23 cellular contexts compared by ENCODE assay signal in the genomic region with DNA sequence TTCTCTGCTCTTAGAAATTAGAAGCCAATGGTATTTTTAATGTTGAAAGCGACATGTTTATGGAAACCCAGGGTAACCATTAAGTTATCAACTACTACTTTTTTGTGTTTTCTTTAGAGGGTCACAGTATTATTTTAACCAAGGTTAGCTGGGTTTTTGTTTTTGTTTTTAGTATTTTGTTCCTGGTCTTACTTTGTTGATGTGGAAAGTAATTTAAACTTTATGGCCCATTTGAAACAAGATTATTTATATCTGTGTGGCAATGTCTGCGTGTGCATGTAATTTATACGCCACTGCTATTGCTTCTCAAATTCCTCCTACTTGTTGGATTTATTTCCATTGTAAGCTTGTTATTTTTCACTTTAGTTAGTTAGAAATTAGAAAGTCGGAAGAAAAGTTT.
DNase-seq lines count a peak whose midpoint lies in the region; ATAC-seq and TF ChIP-seq lines count a peak whose summit lies in the region.
"Had no signal": no experiment of that assay in that cellular context is flagged by ENCODE, and none has a peak within 500 bp of the region (broad histone marks: within the 10 kb centered on the region; RNA-seq: fewer than 3 reads in every experiment).

No MANE protein-coding gene starts in this region.

- H3K36me3 ChIP-seq in GM23248 (ENCODE audit: low read depth) (no peaks in the 10 kb centered on the region), IMR-90 (ENCODE audit: control insufficient read depth, insufficient read depth, low read length) (no peaks in the 10 kb centered on the region), smooth muscle cell (ENCODE audit: low read depth) (no peaks in the 10 kb centered on the region)
- H3K36me3 ChIP-seq: BLaER1 treated with 17β-estradiol and CSF1 and Interleukin-3, amounts not matched to agents 10 nM and 100 nM; HAP-1 had no signal

- H3K56ac ChIP-seq in IMR-90 (ENCODE audit: extremely low read depth, insufficient read depth, low read length): no peak overlapping the region

- H3K9me2 ChIP-seq in GM23248 (ENCODE audit: insufficient read depth): no peaks in the 10 kb centered on the region

- H2BK120ac ChIP-seq in IMR-90 (ENCODE audit: low read depth, low read length): peak overlapping the region; percentile 38; the same call in 1 of the 2 replicates

- BruUV-seq in IMR-90 (replicated peaks; lab: Mats Ljungman, UMichigan): no TSS peak

- H3F3A ChIP-seq in GM23248 (ENCODE audit: insufficient read depth) (peaks cover 9% of the 10 kb centered on the region), smooth muscle cell (ENCODE audit: low read depth) (no peaks in the 10 kb centered on the region)

- TF ChIP-seq POLR2A in IMR-90 (IDR thresholded peaks at IDR 0.05; ENCODE audit: low read depth, low read length): no peak

- CTCF ChIA-PET in IMR-90 (lab: Yijun Ruan, JAX): no interaction called here
- CTCF ChIA-PET in activated CD4-positive, alpha-beta memory T cell treated with anti-CD3 and anti-CD28 coated beads, Interleukin-2, amount 10 ng/mL, durations not matched to agents 7 days and 5 days (lab: Charles Lee): no interaction called here

- no peak overlapping the region for H2BK15ac ChIP-seq in IMR-90 (ENCODE audit: low read depth, low read length)

- H3K4ac ChIP-seq in IMR-90 (ENCODE audit: low read depth, low read length): peak overlapping the region; percentile 34; the same call in 1 of the 2 replicates

- dilution Hi-C loops in IMR-90 (cut with HindIII; ENCODE audit: low sequenced_read_pairs, unreplicated experiment): no loop called here

- H3K9me3 Mint-ChIP-seq in activated naive CD8-positive, alpha-beta T cell treated with anti-CD3 and anti-CD28 coated beads, Interleukin-2, amount 50 U/mL, for 24 hours: no peaks in the 10 kb centered on the region
- no peaks in the 10 kb centered on the region for H3K9me3 Mint-ChIP-seq in activated CD4-positive, alpha-beta memory T cell treated with anti-CD3 and anti-CD28 coated beads, Interleukin-2, amount 10 ng/mL, durations not matched to agents 7 days and 5 days
- H3K9me3 Mint-ChIP-seq in progenitor cell of endocrine pancreas (ENCODE audit: low read depth): no peaks in the 10 kb centered on the region
- H3K9me3 Mint-ChIP-seq: CD4-positive, alpha-beta T cell had no signal

- no peaks in the 10 kb centered on the region for H3K27me3 ChIP-seq in GM23248 (replicated peaks; ENCODE audit: insufficient read depth)
- no peaks in the 10 kb centered on the region for H3K27me3 ChIP-seq in IMR-90 (ENCODE audit: control insufficient read depth, insufficient read depth, low read length)
- no peaks in the 10 kb centered on the region for H3K27me3 ChIP-seq in smooth muscle cell (ENCODE audit: low read depth)
- H3K27me3 ChIP-seq: BLaER1 treated with 17β-estradiol and CSF1 and Interleukin-3, amounts not matched to agents 10 nM and 100 nM had no signal

- no peaks in the 10 kb centered on the region for H3K27me3 Mint-ChIP-seq in activated naive CD8-positive, alpha-beta T cell treated with anti-CD3 and anti-CD28 coated beads, Interleukin-2, amount 50 U/mL, for 24 hours
- no peaks in the 10 kb centered on the region for H3K27me3 Mint-ChIP-seq in activated CD4-positive, alpha-beta memory T cell treated with anti-CD3 and anti-CD28 coated beads, Interleukin-2, amount 10 ng/mL, durations not matched to agents 7 days and 5 days
- no peaks in the 10 kb centered on the region for H3K27me3 Mint-ChIP-seq in progenitor cell of endocrine pancreas
- H3K27me3 Mint-ChIP-seq: CD4-positive, alpha-beta T cell had no signal

- H3K4me3 ChIP-seq in GM23248: no peak overlapping the region
- H3K4me3 ChIP-seq in IMR-90 (ENCODE audit: insufficient read depth, low read depth, low read length): no peak overlapping the region
- H3K4me3 ChIP-seq in fibroblast of villous mesenchyme (ENCODE audit: low read depth, low read length): no peak overlapping the region
- H3K4me3 ChIP-seq in smooth muscle cell: no peak overlapping the region
- H3K4me3 ChIP-seq: BLaER1 treated with 17β-estradiol and CSF1 and Interleukin-3, amounts not matched to agents 10 nM and 100 nM; HAP-1 had no signal

- H3K9me3 ChIP-seq in GM23248 (ENCODE audit: low read depth) (no peaks in the 10 kb centered on the region), IMR-90 (ENCODE audit: control insufficient read depth, insufficient read depth, low read length) (no peaks in the 10 kb centered on the region), smooth muscle cell (replicated peaks; ENCODE audit: low read depth) (no peaks in the 10 kb centered on the region)
- H3K9me3 ChIP-seq: BLaER1 treated with 17β-estradiol and CSF1 and Interleukin-3, amounts not matched to agents 10 nM and 100 nM; HAP-1 had no signal

- H2BK5ac ChIP-seq in IMR-90 (ENCODE audit: low read depth, low read length, poor library complexity, severe bottlenecking): peak overlapping the region; percentile 30

- H3K79me1 ChIP-seq in IMR-90 (ENCODE audit: low read depth in 1 of 2, low read length in 2 of 2): no peaks in the 10 kb centered on the region

- H2AFZ ChIP-seq in GM23248 (peak overlapping the region; percentile 54; the same call in 1 of the 2 replicates), IMR-90 (replicated peaks; ENCODE audit: low read length, poor library complexity) (no peak overlapping the region), smooth muscle cell (ENCODE audit: low read depth) (peak overlapping the region; percentile 10)

- H2AK5ac ChIP-seq in IMR-90 (ENCODE audit: low read depth, low read length): no peak overlapping the region

- no peak overlapping the region for H3K9ac ChIP-seq in GM23248
- no peak overlapping the region for H3K9ac ChIP-seq in IMR-90 (ENCODE audit: low read depth, low read length)
- H3K9ac ChIP-seq in smooth muscle cell (ENCODE audit: low read depth): no peak overlapping the region
- H3K9ac ChIP-seq: BLaER1 treated with 17β-estradiol and CSF1 and Interleukin-3, amounts not matched to agents 10 nM and 100 nM had no signal

- no peak overlapping the region for H3K27ac ChIP-seq in GM23248
- H3K27ac ChIP-seq in IMR-90 (ENCODE audit: insufficient read depth, low read length): no peak overlapping the region
- no peak overlapping the region for H3K27ac ChIP-seq in smooth muscle cell (ENCODE audit: low read depth)
- H3K27ac ChIP-seq: RWPE1 had no signal

- TF ChIP-seq CTCF in IMR-90 (conservative IDR thresholded peaks at IDR 0.05; ENCODE audit: low read depth, low read length): no peak
- no peak for TF ChIP-seq CTCF in fibroblast of villous mesenchyme (IDR thresholded peaks at IDR 0.05; ENCODE audit: insufficient read depth, low read depth, low read length)
- TF ChIP-seq CTCF in smooth muscle cell (IDR thresholded peaks at IDR 0.05; ENCODE audit: borderline replicate concordance, insufficient read depth, poor library complexity, severe bottlenecking): no peak
- no peak for TF ChIP-seq CTCF in progenitor cell of endocrine pancreas (IDR thresholded peaks at IDR 0.05; ENCODE audit: unreplicated experiment)

- H3K9me1 ChIP-seq in IMR-90 (ENCODE audit: insufficient read depth, low read length): peaks cover 3% of the 10 kb centered on the region; the same call in 1 of the 2 replicates

- TF ChIP-seq RAD21 in IMR-90 (IDR thresholded peaks at IDR 0.05; ENCODE audit: low read length): no peak

- H3K14ac ChIP-seq in IMR-90 (replicated peaks; ENCODE audit: low read depth, low read length): 0 out of 2 replicates have a peak overlapping the region, but pooled peaks have one; percentile 54

- no peak overlapping the region for H2AK9ac ChIP-seq in IMR-90 (replicated peaks; ENCODE audit: low read depth, low read length, poor library complexity)

- H3K4me2 ChIP-seq in GM23248 (ENCODE audit: unreplicated experiment): no peak overlapping the region
- no peak overlapping the region for H3K4me2 ChIP-seq in IMR-90 (ENCODE audit: low read depth, low read length)
- H3K4me2 ChIP-seq in smooth muscle cell: no peak overlapping the region

- DNase-seq in GM23248: no peak
- DNase-seq in IMR-90: no peak
- peak; percentile 65 for DNase-seq in fibroblast of villous mesenchyme (ENCODE audit: low read depth)
- no peak for DNase-seq in smooth muscle cell (lab: John Stamatoyannopoulos, UW; ENCODE audit: unreplicated experiment)
- no peak for DNase-seq in activated naive CD8-positive, alpha-beta T cell treated with anti-CD3 and anti-CD28 coated beads, Interleukin-2, amount 50 U/mL, for 24 hours
- no peak for DNase-seq in activated CD4-positive, alpha-beta memory T cell treated with anti-CD3 and anti-CD28 coated beads, Interleukin-2, amount 10 ng/mL, durations not matched to agents 7 days and 5 days
- DNase-seq in progenitor cell of endocrine pancreas (ENCODE audit: low spot score, unreplicated experiment): no peak
- DNase-seq: CD4-positive, alpha-beta T cell; GOT3; Karpas-422; NCI-H1092; NCI-H1417 treated with DMSO at 0.1 percent for 48 hours; NCI-H1694 treated with DMSO at 0.1 percent for 48 hours; NCI-H2081 treated with DMSO at 0.1 percent for 48 hours; NCI-H2171; NCI-H226; NCI-H510A; NCI-H69; SHP77 had no signal

- 89 to 95% methylated on average over 4 of the region's 4 CpGs for WGBS in GM23248 (ENCODE audit: low coverage in 1 of 2, low lambda C conversion rate in 2 of 2, missing lambda C conversion rate in 2 of 2), 2 experiments
- no CpG with 5 or more reads among the region's 4 CpGs for WGBS in IMR-90 (ENCODE audit: extremely low coverage in 2 of 2, insufficient read length in 1 of 2), 2 experiments
- 96% methylated on average over 4 of the region's 4 CpGs for WGBS in smooth muscle cell (ENCODE audit: low lambda C conversion rate)

- H4K8ac ChIP-seq in IMR-90 (ENCODE audit: low read depth in 2 of 2, low read length in 2 of 2): peak overlapping the region in 1 of 2 experiments; percentile 54; a peak in 1 of 4 replicates

- H4K5ac ChIP-seq in IMR-90 (ENCODE audit: low read depth, low read length): 0 out of 2 replicates have a peak overlapping the region, but pooled peaks have one; percentile 35

- POLR2A ChIA-PET in IMR-90 (lab: Charles Lee; ENCODE audit: unreplicated experiment): no interaction called here
- POLR2A ChIA-PET in activated CD4-positive, alpha-beta memory T cell treated with anti-CD3 and anti-CD28 coated beads, Interleukin-2, amount 10 ng/mL, durations not matched to agents 7 days and 5 days (lab: Charles Lee): no interaction called here

- no peak overlapping the region for H3K27ac Mint-ChIP-seq in activated naive CD8-positive, alpha-beta T cell treated with anti-CD3 and anti-CD28 coated beads, Interleukin-2, amount 50 U/mL, for 24 hours
- H3K27ac Mint-ChIP-seq in activated CD4-positive, alpha-beta memory T cell treated with anti-CD3 and anti-CD28 coated beads, Interleukin-2, amount 10 ng/mL, durations not matched to agents 7 days and 5 days: no peak overlapping the region
- H3K27ac Mint-ChIP-seq in progenitor cell of endocrine pancreas: no peak overlapping the region
- H3K27ac Mint-ChIP-seq: CD4-positive, alpha-beta T cell had no signal

- in situ Hi-C loops in GM23248 (cut with MboI): no loop called here
- in situ Hi-C loops in IMR-90 (cut with MboI; ENCODE audit: low sequenced_read_pairs): no loop called here

- peak overlapping the region; percentile 86; the same call in 1 of the 2 replicates for H3K18ac ChIP-seq in IMR-90 (ENCODE audit: low read depth, low read length)

- ATAC-seq in IMR-90 (ENCODE audit: low read depth): no peak
- ATAC-seq in activated naive CD8-positive, alpha-beta T cell treated with anti-CD3 and anti-CD28 coated beads, Interleukin-2, amount 50 U/mL, for 24 hours: no peak
- ATAC-seq: Panc1 had no signal

- no peaks in the 10 kb centered on the region for H3K79me2 ChIP-seq in GM23248 (ENCODE audit: insufficient read depth)
- H3K79me2 ChIP-seq in smooth muscle cell (ENCODE audit: low read depth): no peaks in the 10 kb centered on the region

- no peak overlapping the region; the same call in 1 of the 2 replicates for H2BK20ac ChIP-seq in IMR-90 (ENCODE audit: low read depth, low read length)

- intact Hi-C loops in IMR-90 (cut with micrococcal nuclease): no loop called here

- H3K4me1 ChIP-seq in GM23248 (ENCODE audit: insufficient read depth) (peaks cover 23% of the 10 kb centered on the region), IMR-90 (ENCODE audit: control insufficient read depth, insufficient read depth, low read length) (peaks cover 4% of the 10 kb centered on the region; the same call in 1 of the 2 replicates), smooth muscle cell (ENCODE audit: low read depth) (peaks cover 14% of the 10 kb centered on the region)
- H3K4me1 ChIP-seq: HAP-1 had no signal

- no peak overlapping the region for H4K91ac ChIP-seq in IMR-90 (ENCODE audit: insufficient read depth, low read depth, low read length)

- H3K23ac ChIP-seq in IMR-90 (ENCODE audit: low read depth, low read length): peak overlapping the region; percentile 36; the same call in 1 of the 2 replicates

- H3K4me1 Mint-ChIP-seq in activated naive CD8-positive, alpha-beta T cell treated with anti-CD3 and anti-CD28 coated beads, Interleukin-2, amount 50 U/mL, for 24 hours: no peaks in the 10 kb centered on the region
- no peaks in the 10 kb centered on the region for H3K4me1 Mint-ChIP-seq in activated CD4-positive, alpha-beta memory T cell treated with anti-CD3 and anti-CD28 coated beads, Interleukin-2, amount 10 ng/mL, durations not matched to agents 7 days and 5 days
- H3K4me1 Mint-ChIP-seq in progenitor cell of endocrine pancreas (ENCODE audit: low read depth): peaks cover 3% of the 10 kb centered on the region

- H3K4me3 Mint-ChIP-seq in activated naive CD8-positive, alpha-beta T cell treated with anti-CD3 and anti-CD28 coated beads, Interleukin-2, amount 50 U/mL, for 24 hours: no peak overlapping the region
- H3K4me3 Mint-ChIP-seq in activated CD4-positive, alpha-beta memory T cell treated with anti-CD3 and anti-CD28 coated beads, Interleukin-2, amount 10 ng/mL, durations not matched to agents 7 days and 5 days: no peak overlapping the region
- no peak overlapping the region for H3K4me3 Mint-ChIP-seq in progenitor cell of endocrine pancreas (ENCODE audit: low read depth)
- H3K4me3 Mint-ChIP-seq: CD4-positive, alpha-beta T cell had no signal

- H3K36me3 Mint-ChIP-seq in activated naive CD8-positive, alpha-beta T cell treated with anti-CD3 and anti-CD28 coated beads, Interleukin-2, amount 50 U/mL, for 24 hours (ENCODE audit: low read depth): no peaks in the 10 kb centered on the region
- no peaks in the 10 kb centered on the region for H3K36me3 Mint-ChIP-seq in activated CD4-positive, alpha-beta memory T cell treated with anti-CD3 and anti-CD28 coated beads, Interleukin-2, amount 10 ng/mL, durations not matched to agents 7 days and 5 days (ENCODE audit: low read depth)
- H3K36me3 Mint-ChIP-seq in progenitor cell of endocrine pancreas (ENCODE audit: insufficient read depth): no peaks in the 10 kb centered on the region

- H4K20me1 ChIP-seq in GM23248 (ENCODE audit: insufficient read depth): no peaks in the 10 kb centered on the region
- H4K20me1 ChIP-seq in IMR-90 (ENCODE audit: insufficient read depth, low read length): no peaks in the 10 kb centered on the region
- H4K20me1 ChIP-seq in smooth muscle cell (ENCODE audit: low read depth): no peaks in the 10 kb centered on the region
- H4K20me1 ChIP-seq: BLaER1 treated with 17β-estradiol and CSF1 and Interleukin-3, amounts not matched to agents 10 nM and 100 nM had no signal
